Comparison of ENCODE assay signal across 11 cellular contexts in the genomic region with DNA sequence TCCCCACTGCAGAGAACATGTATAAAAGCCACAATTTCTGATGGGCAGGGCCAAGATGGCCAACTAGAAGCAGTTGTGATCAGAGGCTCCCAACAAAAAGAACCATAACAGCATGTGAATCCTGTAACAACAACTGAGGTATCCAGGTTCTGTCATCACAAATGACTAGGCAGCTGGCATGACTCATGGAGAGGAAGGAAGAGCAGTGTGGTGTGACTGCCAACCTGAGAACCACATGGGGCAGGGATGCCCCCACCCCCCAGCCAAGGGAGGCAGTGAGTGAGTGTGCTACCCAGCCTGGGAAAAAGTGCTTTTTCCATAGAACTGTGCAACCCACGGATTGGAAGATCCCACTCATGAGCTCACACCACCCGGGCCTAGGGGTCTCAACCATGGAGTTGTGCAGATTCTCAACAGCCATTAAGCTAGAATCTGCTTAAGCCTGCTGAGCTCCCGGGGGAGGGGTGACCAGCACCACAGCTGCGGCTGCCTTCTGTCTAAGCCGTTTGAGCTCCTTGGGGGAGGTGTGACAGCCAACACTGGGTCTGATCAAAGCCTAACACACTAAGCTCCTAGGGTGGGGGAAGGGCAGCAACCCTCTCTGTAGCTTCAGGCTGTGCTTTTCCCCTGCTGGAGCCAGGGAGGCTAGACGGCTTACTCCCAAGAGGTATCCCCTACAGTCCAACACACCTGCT.
DNase-seq lines count a peak whose midpoint lies in the region; ATAC-seq and TF ChIP-seq lines count a peak whose summit lies in the region.
"Had no signal": no experiment of that assay in that cellular context is flagged by ENCODE, and none has a peak within 500 bp of the region (broad histone marks: within the 10 kb centered on the region; RNA-seq: fewer than 3 reads in every experiment).

No MANE protein-coding gene starts in this region.

- TF ChIP-seq POLR2A in Peyer's patch (IDR thresholded peaks at IDR 0.05) (no peak), upper lobe of left lung (IDR thresholded peaks at IDR 0.05) (no peak)

- no peaks in the 10 kb centered on the region for H3K36me3 ChIP-seq in Peyer's patch
- no peaks in the 10 kb centered on the region for H3K36me3 ChIP-seq in upper lobe of left lung
- H3K36me3 ChIP-seq: HAP-1, pancreas had no signal

- no peak overlapping the region for H3K4me3 ChIP-seq in GM12865 (ENCODE audit: low read depth, low read length)
- no peak overlapping the region for H3K4me3 ChIP-seq in retinal pigment epithelial cell (ENCODE audit: low read length)
- no peak overlapping the region for H3K4me3 ChIP-seq in Peyer's patch
- no peak overlapping the region for H3K4me3 ChIP-seq in upper lobe of left lung
- H3K4me3 ChIP-seq: HAP-1, pancreas had no signal

- no peak for TF ChIP-seq EP300 in upper lobe of left lung (IDR thresholded peaks at IDR 0.05)

- H3K27ac ChIP-seq in Peyer's patch, result no peak overlapping the region
- H3K27ac ChIP-seq in upper lobe of left lung, result no peak overlapping the region
- H3K27ac ChIP-seq: pancreas had no signal

- no peak for ATAC-seq in GM19463 (IDR thresholded peaks at IDR 0.05; ENCODE audit: unreplicated experiment)
- no peak for ATAC-seq in upper lobe of left lung (ENCODE audit: low FRiP score in 2 of 2)
- ATAC-seq: pancreas had no signal

- H3K27me3 ChIP-seq in Peyer's patch (no peaks in the 10 kb centered on the region), upper lobe of left lung (no peaks in the 10 kb centered on the region)
- H3K27me3 ChIP-seq: pancreas had no signal

- DNase-seq in GM12865 (ENCODE audit: low read depth), result peak; percentile 1
- DNase-seq in NCI-H2171 treated with DMSO at 0.1 percent for 48 hours (lab: John Stamatoyannopoulos, UW), result peak; percentile 71
- peak; percentile 4 for DNase-seq in activated T-helper 9 cell treated with anti-CD3 and anti-CD28 coated beads, Interleukin-2, amount 50 U/mL, for 16 hours (ENCODE audit: low read depth)
- peak; percentile 34 for DNase-seq in retinal pigment epithelial cell (ENCODE audit: low read depth)
- DNase-seq in Peyer's patch, result no peak
- no peak for DNase-seq in upper lobe of left lung
- no peak for DNase-seq in NCI-H748 (lab: John Stamatoyannopoulos, UW; ENCODE audit: unreplicated experiment)
- DNase-seq: foreskin melanocyte had no signal

- no peak for TF ChIP-seq CTCF in GM12865 (IDR thresholded peaks at IDR 0.05; ENCODE audit: insufficient read depth, low read depth, low read length, missing control alignments)
- TF ChIP-seq CTCF in retinal pigment epithelial cell (conservative IDR thresholded peaks at IDR 0.05; ENCODE audit: low read depth, low read length), result no peak
- no peak for TF ChIP-seq CTCF in Peyer's patch (IDR thresholded peaks at IDR 0.05)
- TF ChIP-seq CTCF in upper lobe of left lung (IDR thresholded peaks at IDR 0.05), result no peak

- WGBS in upper lobe of left lung, 2 donors, result 58% methylated on average over 6 of the region's 6 CpGs; no CpG with 5 or more reads in 1 of the 2 donors

- no peaks in the 10 kb centered on the region for H3K4me1 ChIP-seq in Peyer's patch
- no peaks in the 10 kb centered on the region for H3K4me1 ChIP-seq in upper lobe of left lung
- H3K4me1 ChIP-seq: HAP-1, pancreas had no signal

- no peaks in the 10 kb centered on the region for H3K9me3 ChIP-seq in Peyer's patch
- H3K9me3 ChIP-seq in upper lobe of left lung, result no peaks in the 10 kb centered on the region
- H3K9me3 ChIP-seq: HAP-1, pancreas had no signal

Comparison
In these comparisons a context has a peak if more than half of its experiments do, and no peak if none do; other contexts are left out.
1. DNase-seq: peak in GM12865 (single experiment), NCI-H2171 treated with DMSO at 0.1 percent for 48 hours (single experiment), activated T-helper 9 cell treated with anti-CD3 and anti-CD28 coated beads, Interleukin-2, amount 50 U/mL, for 16 hours (single experiment) and retinal pigment epithelial cell (single experiment); none in Peyer's patch (0 of 3), upper lobe of left lung (0 of 2) and NCI-H748 (single experiment).